In the genomic region with DNA sequence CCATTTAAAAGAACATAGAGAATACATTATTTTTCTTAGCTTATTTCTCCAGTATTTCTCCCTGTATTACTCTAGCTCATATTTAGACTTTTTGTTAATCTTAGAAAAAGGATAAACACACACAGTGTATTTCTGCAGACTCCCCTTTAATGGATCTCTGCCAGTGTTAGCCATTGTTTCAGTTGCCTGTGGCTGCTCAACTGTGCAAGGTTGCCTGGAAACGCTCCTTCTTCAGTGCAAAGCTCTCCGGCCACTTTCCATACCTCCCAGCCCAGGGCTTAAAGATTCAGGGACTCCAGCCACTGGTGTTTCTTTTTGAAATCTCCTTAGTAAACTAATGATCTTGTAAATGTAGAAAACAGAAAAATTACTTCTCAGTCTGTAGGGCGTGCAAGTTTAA, we compare ENCODE assay signal across 14 cellular contexts.
DNase-seq lines count a peak whose midpoint lies in the region; ATAC-seq and TF ChIP-seq lines count a peak whose summit lies in the region.
"Had no signal": no experiment of that assay in that cellular context is flagged by ENCODE, and none has a peak within 500 bp of the region (broad histone marks: within the 10 kb centered on the region; RNA-seq: fewer than 3 reads in every experiment).

No MANE protein-coding gene starts in this region.

- no peak overlapping the region for H3K27ac ChIP-seq in neural progenitor cell
- H3K27ac ChIP-seq in CD8-positive, alpha-beta memory T cell (ENCODE audit: low read depth, low read length): no peak overlapping the region
- H3K27ac ChIP-seq: breast epithelium, C4-2B, right atrium auricular region, tibial artery had no signal

- peak overlapping the region; percentile 25 for H3K4me3 ChIP-seq in neural progenitor cell
- H3K4me3 ChIP-seq in CD8-positive, alpha-beta memory T cell (ENCODE audit: low read length): no peak overlapping the region
- H3K4me3 ChIP-seq: breast epithelium, right atrium auricular region, tibial artery had no signal

- no peak overlapping the region for H3K9ac ChIP-seq in neural progenitor cell

- H3K4me3 Mint-ChIP-seq in HFFc6 (no peak overlapping the region), neural progenitor cell (peak overlapping the region; percentile 84), Calu3 (ENCODE audit: low read depth, unreplicated experiment) (no peak overlapping the region)
- no peak overlapping the region for H3K4me3 Mint-ChIP-seq in CD8-positive, alpha-beta memory T cell
- H3K4me3 Mint-ChIP-seq: activated T-cell treated with anti-CD3 and anti-CD28 coated beads, Interleukin-2, amount 50 U/mL, for 72 hours had no signal

- H3K36me3 Mint-ChIP-seq in HFFc6 (ENCODE audit: low read depth): no peaks in the 10 kb centered on the region; the same call in 1 of the 2 replicates
- H3K36me3 Mint-ChIP-seq in neural progenitor cell: peaks cover 14% of the 10 kb centered on the region
- H3K36me3 Mint-ChIP-seq in CD8-positive, alpha-beta memory T cell: no peaks in the 10 kb centered on the region
- no peaks in the 10 kb centered on the region for H3K36me3 Mint-ChIP-seq in Calu3 (ENCODE audit: insufficient read depth, unreplicated experiment)

- POLR2A ChIA-PET in CD8-positive, alpha-beta memory T cell (lab: Charles Lee): no interaction called here

- peaks cover 1% of the 10 kb centered on the region; the same call in 1 of the 2 replicates for H3K27me3 Mint-ChIP-seq in HFFc6 (ENCODE audit: insufficient read depth)
- peaks cover 3% of the 10 kb centered on the region for H3K27me3 Mint-ChIP-seq in neural progenitor cell (ENCODE audit: insufficient read depth, low read depth)
- H3K27me3 Mint-ChIP-seq in CD8-positive, alpha-beta memory T cell: no peaks in the 10 kb centered on the region
- H3K27me3 Mint-ChIP-seq in Calu3 (ENCODE audit: unreplicated experiment): no peaks in the 10 kb centered on the region

- BruUV-seq in Calu3 (replicated peaks; lab: Mats Ljungman, UMichigan): no TSS peak

- H3F3A ChIP-seq in neural progenitor cell (ENCODE audit: low read depth): peaks cover 8% of the 10 kb centered on the region

- TF ChIP-seq CTCF in HFFc6 (IDR thresholded peaks at IDR 0.05): no peak
- TF ChIP-seq CTCF in neural progenitor cell (IDR thresholded peaks at IDR 0.05): no peak
- no peak for TF ChIP-seq CTCF in Calu3 (IDR thresholded peaks at IDR 0.05; ENCODE audit: unreplicated experiment)

- H3K4me1 Mint-ChIP-seq in HFFc6 (ENCODE audit: low read depth) (peaks cover 28% of the 10 kb centered on the region), neural progenitor cell (peaks cover 68% of the 10 kb centered on the region), Calu3 (ENCODE audit: low read depth, unreplicated experiment) (no peaks in the 10 kb centered on the region)
- no peaks in the 10 kb centered on the region for H3K4me1 Mint-ChIP-seq in CD8-positive, alpha-beta memory T cell

- H3K9me3 Mint-ChIP-seq in HFFc6 (no peaks in the 10 kb centered on the region), neural progenitor cell (no peaks in the 10 kb centered on the region), Calu3 (ENCODE audit: low read depth, unreplicated experiment) (no peaks in the 10 kb centered on the region)
- H3K9me3 Mint-ChIP-seq in CD8-positive, alpha-beta memory T cell: peaks cover 0 to 4% (median 0%) of the 10 kb centered on the region in 5 donors

- H2AFZ ChIP-seq in neural progenitor cell (replicated peaks): no peak overlapping the region

- no peak for DNase-seq in HFFc6
- peak; percentile 20 for DNase-seq in NCI-H345 treated with DMSO at 0.1 percent for 48 hours (lab: John Stamatoyannopoulos, UW; ENCODE audit: unreplicated experiment)
- DNase-seq in ecto neural progenitor cell (ENCODE audit: low spot score): peak; percentile 64
- DNase-seq in neural progenitor cell (ENCODE audit: low spot score): peak; percentile 79
- no peak for DNase-seq in COLO829 (ENCODE audit: low spot score)
- no peak for DNase-seq in CD8-positive, alpha-beta memory T cell
- no peak for DNase-seq in Calu3
- DNase-seq: activated T-cell treated with anti-CD3 and anti-CD28 coated beads, Interleukin-2, amount 50 U/mL, for 72 hours; mammary epithelial cell; tibial artery had no signal

- H3K4me1 ChIP-seq in neural progenitor cell: peaks cover 50% of the 10 kb centered on the region
- H3K4me1 ChIP-seq in CD8-positive, alpha-beta memory T cell (ENCODE audit: insufficient read depth, low read length): no peaks in the 10 kb centered on the region
- H3K4me1 ChIP-seq: breast epithelium, right atrium auricular region, tibial artery had no signal

- H3K9me3 ChIP-seq in neural progenitor cell (ENCODE audit: low read depth): no peaks in the 10 kb centered on the region
- H3K9me3 ChIP-seq in CD8-positive, alpha-beta memory T cell (ENCODE audit: low read length): no peaks in the 10 kb centered on the region
- H3K9me3 ChIP-seq: breast epithelium, right atrium auricular region, tibial artery had no signal

- no peaks in the 10 kb centered on the region for H3K36me3 ChIP-seq in neural progenitor cell
- no peaks in the 10 kb centered on the region for H3K36me3 ChIP-seq in CD8-positive, alpha-beta memory T cell (ENCODE audit: insufficient read depth, low read length)
- H3K36me3 ChIP-seq: breast epithelium, right atrium auricular region, tibial artery had no signal

- H3K27ac Mint-ChIP-seq in HFFc6 (0 out of 2 replicates have a peak overlapping the region, but pooled peaks have one; percentile 36), neural progenitor cell (peak overlapping the region; percentile 100), Calu3 (ENCODE audit: unreplicated experiment) (no peak overlapping the region)
- no peak overlapping the region for H3K27ac Mint-ChIP-seq in CD8-positive, alpha-beta memory T cell
- H3K27ac Mint-ChIP-seq: activated T-cell treated with anti-CD3 and anti-CD28 coated beads, Interleukin-2, amount 50 U/mL, for 72 hours had no signal

- intact Hi-C loops in Calu3 (cut with micrococcal nuclease; ENCODE audit: unreplicated experiment): no loop called here

- H3K4me2 ChIP-seq in neural progenitor cell: peak overlapping the region; percentile 63

- no peaks in the 10 kb centered on the region for H3K27me3 ChIP-seq in neural progenitor cell
- no peaks in the 10 kb centered on the region for H3K27me3 ChIP-seq in CD8-positive, alpha-beta memory T cell (ENCODE audit: insufficient read depth, low read length, poor library complexity, severe bottlenecking)
- H3K27me3 ChIP-seq: breast epithelium, right atrium auricular region, tibial artery had no signal

- no peak for ATAC-seq in GM21737 (IDR thresholded peaks at IDR 0.05; ENCODE audit: unreplicated experiment)
- ATAC-seq: activated T-cell treated with anti-CD3 and anti-CD28 coated beads, Interleukin-2, amount 50 U/mL, for 72 hours had no signal

- no peaks in the 10 kb centered on the region for H4K20me1 ChIP-seq in neural progenitor cell (ENCODE audit: low read depth)

- CTCF ChIA-PET in CD8-positive, alpha-beta memory T cell (lab: Charles Lee): no interaction called here
- CTCF ChIA-PET in Calu3 (lab: Charles Lee): no interaction called here

- no peaks in the 10 kb centered on the region for H3K79me2 ChIP-seq in neural progenitor cell (ENCODE audit: low read depth)

Comparison
In these comparisons a context has a peak if more than half of its experiments do, and no peak if none do; other contexts are left out.
1. DNase-seq: peak in NCI-H345 treated with DMSO at 0.1 percent for 48 hours (single experiment), ecto neural progenitor cell (single experiment) and neural progenitor cell (single experiment); none in HFFc6 (single experiment), COLO829 (single experiment), CD8-positive, alpha-beta memory T cell (0 of 5) and Calu3 (single experiment).
2. H3K27ac Mint-ChIP-seq: peak in HFFc6 (single experiment) and neural progenitor cell (single experiment); none in CD8-positive, alpha-beta memory T cell (0 of 8) and Calu3 (single experiment).